ENCODE assay signal across 18 cellular contexts in the genomic region with DNA sequence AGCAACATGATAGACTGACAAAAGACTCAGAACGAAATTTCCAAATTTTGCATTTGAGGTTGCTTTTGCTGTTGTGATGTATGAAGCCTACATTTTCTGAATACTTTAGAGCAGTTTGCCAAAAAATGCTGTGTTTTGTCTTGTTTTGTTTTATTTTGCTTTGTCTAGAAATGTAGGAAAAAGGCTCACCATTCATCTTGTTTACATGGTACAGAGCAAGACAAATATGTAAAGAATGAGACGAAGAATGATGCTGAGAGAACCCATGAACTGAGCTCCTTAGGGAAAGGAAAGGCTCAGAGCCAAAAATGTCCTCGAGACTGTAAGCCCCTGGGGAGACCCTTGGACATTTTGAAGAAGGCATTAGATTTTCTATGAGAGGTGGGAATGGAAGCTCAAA. TPM values are rescaled to one million over a fixed set of nuclear protein-coding genes. Genes with fewer than 3 reads are reported as not detected.
"Had no signal": no experiment of that assay in that cellular context is flagged by ENCODE, and none has a peak within 500 bp of the region (broad histone marks: within the 10 kb centered on the region; RNA-seq: fewer than 3 reads in every experiment).

No MANE protein-coding gene starts in this region.

- FAIRE-seq: frontal cortex had no signal

- H3K27me3 ChIP-seq: ascending aorta, heart left ventricle, left lung, suprapubic skin, upper lobe of left lung had no signal

- H3K27me3 Mint-ChIP-seq: activated naive CD8-positive, alpha-beta T cell treated with anti-CD3 and anti-CD28 coated beads for 36 hours; dendritic cell treated with granulocyte-macrophage colony-stimulating factor and Interleukin-4, amounts not matched to agents 40 ng/mL and 50 ng/mL, for 4 days had no signal

- H3K9me3 ChIP-seq: ascending aorta, heart left ventricle, left lung, suprapubic skin, upper lobe of left lung had no signal

- H3K9me3 Mint-ChIP-seq: activated CD4-positive, alpha-beta memory T cell treated with anti-CD3 and anti-CD28 coated beads for 36 hours; activated naive CD8-positive, alpha-beta T cell treated with anti-CD3 and anti-CD28 coated beads for 36 hours; dendritic cell treated with granulocyte-macrophage colony-stimulating factor and Interleukin-4, amounts not matched to agents 40 ng/mL and 50 ng/mL, for 4 days had no signal

- H3K4me3 ChIP-seq: ascending aorta, heart left ventricle, left lung, suprapubic skin, upper lobe of left lung had no signal

- ATAC-seq: esophagus mucosa; heart left ventricle; left lung; stimulated activated naive CD8-positive, alpha-beta T cell treated with anti-CD3 and anti-CD28 coated beads, Interleukin-15, Interleukin-2, amounts not matched to agents 100 U/mL and 50 U/mL, for 24 hours had no signal

- H3K4me1 Mint-ChIP-seq: activated naive CD8-positive, alpha-beta T cell treated with anti-CD3 and anti-CD28 coated beads for 36 hours had no signal

- H3K4me1 ChIP-seq: upper lobe of left lung had no signal

- H3K27ac Mint-ChIP-seq: activated CD4-positive, alpha-beta memory T cell treated with anti-CD3 and anti-CD28 coated beads for 36 hours; activated naive CD8-positive, alpha-beta T cell treated with anti-CD3 and anti-CD28 coated beads for 36 hours; dendritic cell treated with granulocyte-macrophage colony-stimulating factor and Interleukin-4, amounts not matched to agents 40 ng/mL and 50 ng/mL, for 4 days had no signal

- H3K4me3 Mint-ChIP-seq: activated CD4-positive, alpha-beta memory T cell treated with anti-CD3 and anti-CD28 coated beads for 36 hours; activated naive CD8-positive, alpha-beta T cell treated with anti-CD3 and anti-CD28 coated beads for 36 hours; dendritic cell treated with granulocyte-macrophage colony-stimulating factor and Interleukin-4, amounts not matched to agents 40 ng/mL and 50 ng/mL, for 4 days had no signal

- DNase-seq: activated CD4-positive, alpha-beta memory T cell treated with anti-CD3 and anti-CD28 coated beads for 36 hours; activated CD4-positive, CD25-positive, alpha-beta regulatory T cell treated with anti-CD3 and anti-CD28 coated beads, Interleukin-2, amount 50 U/mL, for 72 hours; activated gamma-delta T cell treated with Interleukin-2 at 50 U/mL for 16 hours; activated naive CD8-positive, alpha-beta T cell treated with anti-CD3 and anti-CD28 coated beads for 36 hours; activated T-cell treated with anti-CD3 and anti-CD28 coated beads, Interleukin-2, amount 50 U/mL, for 48 hours; caudate nucleus; heart left ventricle; islet precursor cell; left lung; stimulated activated CD4-positive, alpha-beta T cell treated with anti-CD3 and anti-CD28 coated beads, Interleukin-2, amount 100 ng/mL, for 48 hours; stimulated activated naive CD8-positive, alpha-beta T cell treated with anti-CD3 and anti-CD28 coated beads, Interleukin-15, Interleukin-2, amounts not matched to agents 100 U/mL and 50 U/mL, for 24 hours; upper lobe of left lung had no signal

- H3K36me3 Mint-ChIP-seq: activated CD4-positive, alpha-beta memory T cell treated with anti-CD3 and anti-CD28 coated beads for 36 hours; activated naive CD8-positive, alpha-beta T cell treated with anti-CD3 and anti-CD28 coated beads for 36 hours had no signal

- H3K27ac ChIP-seq: ascending aorta, heart left ventricle, left lung, suprapubic skin, upper lobe of left lung had no signal

- H3K36me3 ChIP-seq: ascending aorta, heart left ventricle, left lung, suprapubic skin, upper lobe of left lung had no signal

RNA-seq across cellular contexts. Expression of gene CCDC169, which starts 55.4 kb away (rescaled TPM):
- total RNA-seq: T-helper 2 cell treated with Interferon-gamma antibody and Interleukin-4, amounts not matched to agents 100 ng/mL and 5 ng/mL, for 36 hours had no signal
